ENCODE assay signal across 1 cellular context in the genomic region with DNA sequence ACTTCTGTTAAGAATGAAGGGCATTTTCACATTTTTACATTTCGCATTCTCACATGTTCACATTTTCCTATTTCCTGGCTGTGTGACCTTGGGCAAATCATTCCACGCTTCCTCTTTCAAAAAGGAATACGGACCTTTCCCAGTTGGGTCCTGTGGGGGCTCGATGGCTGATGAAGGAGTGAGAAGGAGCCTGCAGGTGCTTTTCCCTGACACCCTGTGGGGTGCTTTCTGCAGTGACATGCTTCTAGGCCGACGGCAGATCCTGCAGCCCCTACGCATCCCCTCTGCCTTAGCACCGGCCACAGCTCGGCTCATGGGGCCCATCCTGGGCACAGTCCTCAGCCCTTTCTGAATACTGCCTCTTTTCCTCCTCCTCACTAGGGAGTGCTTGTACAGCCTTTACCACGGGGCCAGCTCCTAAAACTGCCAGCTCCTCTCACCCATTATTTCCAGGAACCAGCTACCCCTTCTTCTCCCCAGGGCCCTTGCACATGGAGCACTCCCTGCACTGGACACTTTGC.
TF ChIP-seq lines count a peak whose summit lies in the region.

No MANE protein-coding gene starts in this region.

TF ChIP-seq in H1, 55 proteins besides CTCF, POLR2A, EP300 and RAD21:
- no peak for TF ChIP-seq BACH1 (IDR thresholded peaks at IDR 0.05; ENCODE audit: low read length)
- no peak for TF ChIP-seq TCF12 (IDR thresholded peaks at IDR 0.05; ENCODE audit: low read depth, low read length)
- no peak for TF ChIP-seq EGR1 (IDR thresholded peaks at IDR 0.05; ENCODE audit: borderline replicate concordance, low read depth, low read length)
- TF ChIP-seq PHF8 (conservative IDR thresholded peaks at IDR 0.05; ENCODE audit: low read depth, low read length) = no peak
- TF ChIP-seq RFX5 (IDR thresholded peaks at IDR 0.05; ENCODE audit: borderline replicate concordance, low read depth, low read length) = no peak
- no peak for TF ChIP-seq TEAD4 (IDR thresholded peaks at IDR 0.05; ENCODE audit: low read depth, low read length)
- TF ChIP-seq BRCA1 (IDR thresholded peaks at IDR 0.05; ENCODE audit: low read depth, low read length) = no peak
- no peak for TF ChIP-seq BCL11A (IDR thresholded peaks at IDR 0.05; ENCODE audit: low read depth in 2 of 2, low read length in 2 of 2)
- no peak for TF ChIP-seq NANOG (IDR thresholded peaks at IDR 0.05; ENCODE audit: insufficient read depth, low read depth, low read length, poor library complexity, severe bottlenecking)
- no peak for TF ChIP-seq RBBP5 (IDR thresholded peaks at IDR 0.05; ENCODE audit: borderline replicate concordance, low read depth, low read length)
- TF ChIP-seq YY1 (IDR thresholded peaks at IDR 0.05; ENCODE audit: low read depth, low read length) = no peak
- TF ChIP-seq SP2 (IDR thresholded peaks at IDR 0.05; ENCODE audit: low read length) = no peak
- TF ChIP-seq POLR2AphosphoS5 (IDR thresholded peaks at IDR 0.05; ENCODE audit: low read depth, low read length) = no peak
- TF ChIP-seq HDAC6 (IDR thresholded peaks at IDR 0.05; ENCODE audit: low read depth, low read length) = no peak
